9 cellular contexts compared by ENCODE assay signal in genomic region chr2:64296150-64296500, GRCh38.
A peak's percentile ranks its signal among the peaks of the same experiment; 100 is the strongest.
DNase-seq lines count a peak whose midpoint lies in the region; ATAC-seq and TF ChIP-seq lines count a peak whose summit lies in the region.
"Had no signal": no experiment of that assay in that cellular context is flagged by ENCODE, and none has a peak within 500 bp of the region (broad histone marks: within the 10 kb centered on the region; RNA-seq: fewer than 3 reads in every experiment).

No MANE protein-coding gene starts in this region.

- in situ Hi-C loops in G401 (cut with HindIII; ENCODE audit: low sequenced_read_pairs), result no loop called here

- H3K4me1 Mint-ChIP-seq in WTC11, result peaks cover 9% of the 10 kb centered on the region
- H3K4me1 Mint-ChIP-seq in endothelial cell (ENCODE audit: unreplicated experiment), result peaks cover 5% of the 10 kb centered on the region

- peaks cover 5% of the 10 kb centered on the region for H3K9me3 Mint-ChIP-seq in WTC11
- no peaks in the 10 kb centered on the region for H3K9me3 Mint-ChIP-seq in endothelial cell (ENCODE audit: unreplicated experiment)

- H3K27me3 Mint-ChIP-seq in WTC11 (ENCODE audit: low read depth) (peaks cover 10% of the 10 kb centered on the region), endothelial cell (ENCODE audit: unreplicated experiment) (peaks cover 1% of the 10 kb centered on the region)

- ATAC-seq in WTC11 (peak; percentile 36; the same call in 1 of the 2 replicates), HG02938 (IDR thresholded peaks at IDR 0.05; ENCODE audit: unreplicated experiment) (no peak)

- POLR2A ChIA-PET in WTC11 (lab: Charles Lee), result interaction anchor here (0.5 to 1.4 kb wide), 2 partner anchors 16 to 76 kb away, joined by 3 to 4 read pairs; no protein-coding TSS in a partner anchor

- peak; percentile 93 for DNase-seq in Ammon's horn (ENCODE audit: low spot score)
- peak; percentile 54 for DNase-seq in G401 (ENCODE audit: low spot score)
- no peak for DNase-seq in WTC11 (ENCODE audit: low spot score)
- peak; percentile 46 for DNase-seq in left kidney (ENCODE audit: low read depth, low spot score)
- DNase-seq in GM10266 (ENCODE audit: extremely low spot score), result no peak
- DNase-seq in endothelial cell (ENCODE audit: low spot score), result no peak
- DNase-seq: colonic mucosa had no signal

- no peak overlapping the region for H3K27ac Mint-ChIP-seq in WTC11
- no peak overlapping the region for H3K27ac Mint-ChIP-seq in endothelial cell (ENCODE audit: unreplicated experiment)

- H3K36me3 Mint-ChIP-seq in WTC11 (peaks cover 6% of the 10 kb centered on the region), endothelial cell (ENCODE audit: low read depth, unreplicated experiment) (peaks cover 4% of the 10 kb centered on the region)
- H3K36me3 Mint-ChIP-seq: CD4-positive, CD25-positive, alpha-beta regulatory T cell had no signal

- H3K4me3 Mint-ChIP-seq in WTC11 (no peak overlapping the region), endothelial cell (ENCODE audit: unreplicated experiment) (no peak overlapping the region)

- CTCF ChIA-PET in WTC11 (lab: Charles Lee), result interaction anchor here (0.8 kb wide), 1 partner anchor 228 kb away, joined by 3 read pairs; the partner anchor contains the start of gene AFTPH

- no peak for TF ChIP-seq CTCF in WTC11 (IDR thresholded peaks at IDR 0.05)
- TF ChIP-seq CTCF in GM10266 (IDR thresholded peaks at IDR 0.05; ENCODE audit: control insufficient read depth, insufficient read depth, low read depth, missing control alignments), result no peak
- no peak for TF ChIP-seq CTCF in endothelial cell (IDR thresholded peaks at IDR 0.05; ENCODE audit: unreplicated experiment)

TF ChIP-seq in WTC11, 78 proteins besides CTCF, POLR2A, EP300 and RAD21 (continues in another document):
- TF ChIP-seq FOXK1 (CRISPR knock-in tag; IDR thresholded peaks at IDR 0.05) (no peak), SMAD4 (CRISPR knock-in tag; IDR thresholded peaks at IDR 0.05) (peak; percentile 79), NFATC4 (CRISPR knock-in tag; IDR thresholded peaks at IDR 0.05) (no peak), TCF7 (CRISPR knock-in tag; IDR thresholded peaks at IDR 0.05; ENCODE audit: low read depth) (0 out of 2 replicates have a peak, but pooled peaks have one; percentile 66), CREB1 (CRISPR knock-in tag; IDR thresholded peaks at IDR 0.05) (no peak), ZBTB43 (CRISPR knock-in tag; IDR thresholded peaks at IDR 0.05) (no peak), NR2C2 (CRISPR knock-in tag; IDR thresholded peaks at IDR 0.05) (peak; percentile 73), CBFB (CRISPR knock-in tag; IDR thresholded peaks at IDR 0.05; ENCODE audit: low read depth) (no peak), NFYB (CRISPR knock-in tag; conservative IDR thresholded peaks at IDR 0.05; ENCODE audit: low read depth) (no peak; the same call in 1 of the 2 replicates), AFF4 (CRISPR knock-in tag; IDR thresholded peaks at IDR 0.05; ENCODE audit: borderline replicate concordance) (no peak), SOX15 (CRISPR knock-in tag; IDR thresholded peaks at IDR 0.05) (no peak), ZNF138 (CRISPR knock-in tag; conservative IDR thresholded peaks at IDR 0.05) (no peak), USF1 (CRISPR knock-in tag; IDR thresholded peaks at IDR 0.05) (peak; percentile 49; the same call in 1 of the 2 replicates), STAT6 (CRISPR knock-in tag; conservative IDR thresholded peaks at IDR 0.05; ENCODE audit: low read depth) (no peak), ETV6 (CRISPR knock-in tag; IDR thresholded peaks at IDR 0.05) (no peak; the same call in 1 of the 2 replicates), PREB (CRISPR knock-in tag; IDR thresholded peaks at IDR 0.05; ENCODE audit: borderline replicate concordance) (peak; percentile 85; the same call in 1 of the 2 replicates), IRF2 (CRISPR knock-in tag; IDR thresholded peaks at IDR 0.05; ENCODE audit: borderline replicate concordance, low read depth) (no peak), KAT7 (CRISPR knock-in tag; IDR thresholded peaks at IDR 0.05; ENCODE audit: borderline replicate concordance) (no peak), ESRRA (CRISPR knock-in tag; IDR thresholded peaks at IDR 0.05; ENCODE audit: borderline replicate concordance) (peak; percentile 82; the same call in 1 of the 2 replicates), JAZF1 (CRISPR knock-in tag; IDR thresholded peaks at IDR 0.05) (no peak), ATF3 (CRISPR knock-in tag; conservative IDR thresholded peaks at IDR 0.05) (no peak), ZBTB21 (CRISPR knock-in tag; IDR thresholded peaks at IDR 0.05; ENCODE audit: borderline replicate concordance) (no peak), MXD4 (CRISPR knock-in tag; IDR thresholded peaks at IDR 0.05; ENCODE audit: borderline replicate concordance) (no peak)

Comparison
In these comparisons a context has a peak if more than half of its experiments do, and no peak if none do; other contexts are left out.
1. DNase-seq: peak in Ammon's horn (single experiment), G401 (single experiment) and left kidney (single experiment); none in WTC11 (single experiment), GM10266 (single experiment) and endothelial cell (single experiment).